In genomic region chr11:68381716-68382115, GRCh38 we compare ENCODE assay signal across 14 cellular contexts.
A peak's percentile ranks its signal among the peaks of the same experiment; 100 is the strongest.
DNase-seq lines count a peak whose midpoint lies in the region; ATAC-seq and TF ChIP-seq lines count a peak whose summit lies in the region.
"Had no signal": no experiment of that assay in that cellular context is flagged by ENCODE, and none has a peak within 500 bp of the region (broad histone marks: within the 10 kb centered on the region; RNA-seq: fewer than 3 reads in every experiment).

No MANE protein-coding gene starts in this region.

- peaks cover 25 to 66% of the 10 kb centered on the region in 2 donors for H3K4me1 ChIP-seq in left lung

- peak overlapping the region in 1 of 2 donors; percentile 60 for H3K27ac ChIP-seq in left lung
- H3K27ac ChIP-seq: WERI-Rb-1 had no signal

- intact Hi-C loops in activated B cell treated with CpG ODN at 0.5 μM for 24 hours (cut with micrococcal nuclease) (loop anchor here (5.0 kb wide), 1 partner anchor 69 kb away; the partner anchor contains the start of gene LRP5), left colon (cut with DNase I, micrococcal nuclease) (loop anchor here in 1 of 2 donors (5.0 to 10.0 kb wide), 2 partner anchors 77 to 124 kb away; no protein-coding TSS in a partner anchor), left lung (cut with DNase I) (loop anchor here in 1 of 2 donors (5.0 to 10.0 kb wide), 2 partner anchors 67 to 119 kb away; partner anchors contain the start of gene LRP5)

- H3K36me3 ChIP-seq in left lung: peaks cover 0 to 7% of the 10 kb centered on the region in 2 donors

- H3K27ac Mint-ChIP-seq in activated B cell treated with CpG ODN at 0.5 μM for 24 hours: peak overlapping the region; percentile 56
- H3K27ac Mint-ChIP-seq in stimulated activated memory B cell treated with anti-CD40 and anti-IgM and Interleukin-4, amounts not matched to agents 10 μg/mL and 1 μg/mL and 100 μg/mL, for 72 hours: peak overlapping the region; percentile 96
- H3K27ac Mint-ChIP-seq: CD8-positive, alpha-beta T cell had no signal

- DNase-seq in HT-29 (ENCODE audit: low spot score) (peak; percentile 17), activated B cell treated with CpG ODN at 0.5 μM for 24 hours (no peak), left colon (peak in 1 of 2 donors; percentile 40), kidney tubule cell (ENCODE audit: low spot score) (no peak), left lung (no peak), NCI-H2029 treated with DMSO at 0.1 percent for 48 hours (lab: John Stamatoyannopoulos, UW) (no peak)
- DNase-seq in stimulated activated CD4-positive, alpha-beta T cell treated with anti-CD3 and anti-CD28 coated beads, Interleukin-2, amount 100 ng/mL, for 24 hours: no peak
- DNase-seq: CD8-positive, alpha-beta T cell; erythroblast; naive thymus-derived CD8-positive, alpha-beta T cell; NCI-H446; stimulated activated CD4-positive, alpha-beta T cell treated with anti-CD3 and anti-CD28 coated beads, Interleukin-15, amount 100 ng/mL, for 24 hours; WERI-Rb-1 had no signal

- CTCF ChIA-PET in activated B cell treated with CpG ODN at 0.5 μM for 24 hours (lab: Charles Lee): interaction anchor here (0.8 to 1.7 kb wide), 4 partner anchors 25 to 124 kb away, joined by 3 to 4 read pairs (median 3); no protein-coding TSS in a partner anchor

- POLR2A ChIA-PET in activated B cell treated with CpG ODN at 0.5 μM for 24 hours (lab: Charles Lee): interaction anchor here (1.5 to 4.1 kb wide), 2 partner anchors 11 to 124 kb away, joined by 4 to 39 read pairs; no protein-coding TSS in a partner anchor

- no peaks in the 10 kb centered on the region for H3K27me3 ChIP-seq in left lung

- TF ChIP-seq CTCF in activated B cell treated with CpG ODN at 0.5 μM for 24 hours (IDR thresholded peaks at IDR 0.05) (no peak), left lung (IDR thresholded peaks at IDR 0.05) (no peak)

- no peak for ATAC-seq in activated B cell treated with CpG ODN at 0.5 μM for 24 hours (ENCODE audit: low read depth)
- ATAC-seq in left colon: peak; percentile 22
- no peak for ATAC-seq in stimulated activated memory B cell treated with anti-CD40 and anti-IgM and Interleukin-4, amounts not matched to agents 10 μg/mL and 1 μg/mL and 100 μg/mL, for 72 hours
- no peak for ATAC-seq in left lung
- ATAC-seq: CD8-positive, alpha-beta T cell; naive thymus-derived CD8-positive, alpha-beta T cell had no signal

- H3K4me1 Mint-ChIP-seq in activated B cell treated with CpG ODN at 0.5 μM for 24 hours: peaks cover 45% of the 10 kb centered on the region
- peaks cover 42% of the 10 kb centered on the region for H3K4me1 Mint-ChIP-seq in stimulated activated memory B cell treated with anti-CD40 and anti-IgM and Interleukin-4, amounts not matched to agents 10 μg/mL and 1 μg/mL and 100 μg/mL, for 72 hours

- H3K27me3 Mint-ChIP-seq in activated B cell treated with CpG ODN at 0.5 μM for 24 hours: no peaks in the 10 kb centered on the region
- no peaks in the 10 kb centered on the region for H3K27me3 Mint-ChIP-seq in stimulated activated memory B cell treated with anti-CD40 and anti-IgM and Interleukin-4, amounts not matched to agents 10 μg/mL and 1 μg/mL and 100 μg/mL, for 72 hours

- no peaks in the 10 kb centered on the region for H3K36me3 Mint-ChIP-seq in activated B cell treated with CpG ODN at 0.5 μM for 24 hours (ENCODE audit: low read depth)
- H3K36me3 Mint-ChIP-seq in stimulated activated memory B cell treated with anti-CD40 and anti-IgM and Interleukin-4, amounts not matched to agents 10 μg/mL and 1 μg/mL and 100 μg/mL, for 72 hours: no peaks in the 10 kb centered on the region
- H3K36me3 Mint-ChIP-seq: CD8-positive, alpha-beta T cell; naive thymus-derived CD8-positive, alpha-beta T cell had no signal

- no peaks in the 10 kb centered on the region for H3K9me3 Mint-ChIP-seq in activated B cell treated with CpG ODN at 0.5 μM for 24 hours
- no peaks in the 10 kb centered on the region for H3K9me3 Mint-ChIP-seq in stimulated activated memory B cell treated with anti-CD40 and anti-IgM and Interleukin-4, amounts not matched to agents 10 μg/mL and 1 μg/mL and 100 μg/mL, for 72 hours
- H3K9me3 Mint-ChIP-seq: CD8-positive, alpha-beta T cell; naive thymus-derived CD8-positive, alpha-beta T cell had no signal

- H3K4me3 Mint-ChIP-seq in activated B cell treated with CpG ODN at 0.5 μM for 24 hours: peak overlapping the region; percentile 12
- H3K4me3 Mint-ChIP-seq in stimulated activated memory B cell treated with anti-CD40 and anti-IgM and Interleukin-4, amounts not matched to agents 10 μg/mL and 1 μg/mL and 100 μg/mL, for 72 hours: peak overlapping the region; percentile 23
- H3K4me3 Mint-ChIP-seq: CD8-positive, alpha-beta T cell had no signal

- H3K4me3 ChIP-seq in left lung: no peak overlapping the region

- no peaks in the 10 kb centered on the region for H3K9me3 ChIP-seq in left lung
